In the genomic region with DNA sequence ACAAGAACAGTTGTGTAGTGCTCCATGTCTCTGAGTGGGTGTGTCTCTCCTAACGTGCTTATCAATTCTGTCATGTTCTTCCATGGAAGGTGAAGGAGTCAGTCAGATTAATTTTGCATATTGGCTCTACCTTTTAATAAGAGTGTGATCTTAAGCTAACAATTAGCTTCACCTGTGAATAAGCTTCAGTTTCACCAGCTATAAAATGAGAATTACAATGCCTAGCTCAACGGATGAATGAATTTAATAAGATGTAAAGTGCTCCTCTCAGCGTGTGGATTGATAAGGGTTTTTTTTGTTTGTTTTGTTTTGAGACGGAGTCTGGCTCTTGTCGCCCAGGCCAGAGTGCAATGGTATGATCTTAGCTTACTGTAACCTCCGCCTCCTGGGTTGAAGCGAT, we compare ENCODE assay signal across 1 cellular context.
TF ChIP-seq lines count a peak whose summit lies in the region.

No MANE protein-coding gene starts in this region.

TF ChIP-seq in HEK293, 187 proteins besides CTCF, POLR2A, EP300 and RAD21 (continued from another document):
- TF ChIP-seq, protein P1, sequence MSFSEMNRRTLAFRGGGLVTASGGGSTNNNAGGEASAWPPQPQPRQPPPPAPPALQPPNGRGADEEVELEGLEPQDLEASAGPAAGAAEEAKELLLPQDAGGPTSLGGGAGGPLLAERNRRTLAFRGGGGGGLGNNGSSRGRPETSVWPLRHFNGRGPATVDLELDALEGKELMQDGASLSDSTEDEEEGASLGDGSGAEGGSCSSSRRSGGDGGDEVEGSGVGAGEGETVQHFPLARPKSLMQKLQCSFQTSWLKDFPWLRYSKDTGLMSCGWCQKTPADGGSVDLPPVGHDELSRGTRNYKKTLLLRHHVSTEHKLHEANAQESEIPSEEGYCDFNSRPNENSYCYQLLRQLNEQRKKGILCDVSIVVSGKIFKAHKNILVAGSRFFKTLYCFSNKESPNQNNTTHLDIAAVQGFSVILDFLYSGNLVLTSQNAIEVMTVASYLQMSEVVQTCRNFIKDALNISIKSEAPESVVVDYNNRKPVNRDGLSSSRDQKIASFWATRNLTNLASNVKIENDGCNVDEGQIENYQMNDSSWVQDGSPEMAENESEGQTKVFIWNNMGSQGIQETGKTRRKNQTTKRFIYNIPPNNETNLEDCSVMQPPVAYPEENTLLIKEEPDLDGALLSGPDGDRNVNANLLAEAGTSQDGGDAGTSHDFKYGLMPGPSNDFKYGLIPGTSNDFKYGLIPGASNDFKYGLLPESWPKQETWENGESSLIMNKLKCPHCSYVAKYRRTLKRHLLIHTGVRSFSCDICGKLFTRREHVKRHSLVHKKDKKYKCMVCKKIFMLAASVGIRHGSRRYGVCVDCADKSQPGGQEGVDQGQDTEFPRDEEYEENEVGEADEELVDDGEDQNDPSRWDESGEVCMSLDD (tag by site-specific recombination; IDR thresholded peaks at IDR 0.05): no peak
- TF ChIP-seq MZF1 (tag by site-specific recombination; IDR thresholded peaks at IDR 0.05; ENCODE audit: borderline replicate concordance) (no peak), ZBTB1 (tag by site-specific recombination; IDR thresholded peaks at IDR 0.05) (no peak), SCRT2 (tag by site-specific recombination; IDR thresholded peaks at IDR 0.05) (no peak), ZNF830 (tag by site-specific recombination; IDR thresholded peaks at IDR 0.05; ENCODE audit: low read depth) (no peak), ZNF843 (tag by site-specific recombination; IDR thresholded peaks at IDR 0.05) (peak; percentile 97), IKZF3 (tag by site-specific recombination; IDR thresholded peaks at IDR 0.05) (peak; percentile 42; the same call in 1 of the 2 replicates), SP2 (tag by site-specific recombination; IDR thresholded peaks at IDR 0.05) (no peak), ZNF23 (tag by site-specific recombination; IDR thresholded peaks at IDR 0.05; ENCODE audit: borderline replicate concordance) (no peak), ZNF48 (tag by site-specific recombination; IDR thresholded peaks at IDR 0.05) (no peak), ZNF514 (tag by site-specific recombination; IDR thresholded peaks at IDR 0.05) (no peak), ZFP3 (tag by site-specific recombination; IDR thresholded peaks at IDR 0.05; ENCODE audit: low read depth) (no peak), ZSCAN23 (tag by site-specific recombination; IDR thresholded peaks at IDR 0.05) (no peak), ZNF404 (tag by site-specific recombination; IDR thresholded peaks at IDR 0.05) (no peak), KLF8 (tag by site-specific recombination; IDR thresholded peaks at IDR 0.05) (peak; percentile 47), ZNF2 (tag by site-specific recombination; IDR thresholded peaks at IDR 0.05) (no peak), BCL11B (tag by site-specific recombination; IDR thresholded peaks at IDR 0.05; ENCODE audit: low read depth) (peak; percentile 70; the same call in 1 of the 2 replicates), ZNF248 (tag by site-specific recombination; IDR thresholded peaks at IDR 0.05) (no peak), ZBTB8A (tag by site-specific recombination; IDR thresholded peaks at IDR 0.05) (peak; percentile 36; the same call in 1 of the 2 replicates), ZNF473 (tag by site-specific recombination; IDR thresholded peaks at IDR 0.05) (no peak), ZNF701 (tag by site-specific recombination; IDR thresholded peaks at IDR 0.05) (no peak), ZNF426 (tag by site-specific recombination; IDR thresholded peaks at IDR 0.05) (no peak), FEZF1 (tag by site-specific recombination; IDR thresholded peaks at IDR 0.05) (peak; percentile 97), ZIC2 (tag by site-specific recombination; IDR thresholded peaks at IDR 0.05) (peak; percentile 86), ZNF626 (tag by site-specific recombination; IDR thresholded peaks at IDR 0.05) (no peak), ZNF175 (tag by site-specific recombination; IDR thresholded peaks at IDR 0.05) (no peak), GLI4 (tag by site-specific recombination; IDR thresholded peaks at IDR 0.05) (no peak), KLF9 (tag by site-specific recombination; IDR thresholded peaks at IDR 0.05; ENCODE audit: low read depth) (peak; percentile 69)
- TF ChIP-seq, protein P2, sequence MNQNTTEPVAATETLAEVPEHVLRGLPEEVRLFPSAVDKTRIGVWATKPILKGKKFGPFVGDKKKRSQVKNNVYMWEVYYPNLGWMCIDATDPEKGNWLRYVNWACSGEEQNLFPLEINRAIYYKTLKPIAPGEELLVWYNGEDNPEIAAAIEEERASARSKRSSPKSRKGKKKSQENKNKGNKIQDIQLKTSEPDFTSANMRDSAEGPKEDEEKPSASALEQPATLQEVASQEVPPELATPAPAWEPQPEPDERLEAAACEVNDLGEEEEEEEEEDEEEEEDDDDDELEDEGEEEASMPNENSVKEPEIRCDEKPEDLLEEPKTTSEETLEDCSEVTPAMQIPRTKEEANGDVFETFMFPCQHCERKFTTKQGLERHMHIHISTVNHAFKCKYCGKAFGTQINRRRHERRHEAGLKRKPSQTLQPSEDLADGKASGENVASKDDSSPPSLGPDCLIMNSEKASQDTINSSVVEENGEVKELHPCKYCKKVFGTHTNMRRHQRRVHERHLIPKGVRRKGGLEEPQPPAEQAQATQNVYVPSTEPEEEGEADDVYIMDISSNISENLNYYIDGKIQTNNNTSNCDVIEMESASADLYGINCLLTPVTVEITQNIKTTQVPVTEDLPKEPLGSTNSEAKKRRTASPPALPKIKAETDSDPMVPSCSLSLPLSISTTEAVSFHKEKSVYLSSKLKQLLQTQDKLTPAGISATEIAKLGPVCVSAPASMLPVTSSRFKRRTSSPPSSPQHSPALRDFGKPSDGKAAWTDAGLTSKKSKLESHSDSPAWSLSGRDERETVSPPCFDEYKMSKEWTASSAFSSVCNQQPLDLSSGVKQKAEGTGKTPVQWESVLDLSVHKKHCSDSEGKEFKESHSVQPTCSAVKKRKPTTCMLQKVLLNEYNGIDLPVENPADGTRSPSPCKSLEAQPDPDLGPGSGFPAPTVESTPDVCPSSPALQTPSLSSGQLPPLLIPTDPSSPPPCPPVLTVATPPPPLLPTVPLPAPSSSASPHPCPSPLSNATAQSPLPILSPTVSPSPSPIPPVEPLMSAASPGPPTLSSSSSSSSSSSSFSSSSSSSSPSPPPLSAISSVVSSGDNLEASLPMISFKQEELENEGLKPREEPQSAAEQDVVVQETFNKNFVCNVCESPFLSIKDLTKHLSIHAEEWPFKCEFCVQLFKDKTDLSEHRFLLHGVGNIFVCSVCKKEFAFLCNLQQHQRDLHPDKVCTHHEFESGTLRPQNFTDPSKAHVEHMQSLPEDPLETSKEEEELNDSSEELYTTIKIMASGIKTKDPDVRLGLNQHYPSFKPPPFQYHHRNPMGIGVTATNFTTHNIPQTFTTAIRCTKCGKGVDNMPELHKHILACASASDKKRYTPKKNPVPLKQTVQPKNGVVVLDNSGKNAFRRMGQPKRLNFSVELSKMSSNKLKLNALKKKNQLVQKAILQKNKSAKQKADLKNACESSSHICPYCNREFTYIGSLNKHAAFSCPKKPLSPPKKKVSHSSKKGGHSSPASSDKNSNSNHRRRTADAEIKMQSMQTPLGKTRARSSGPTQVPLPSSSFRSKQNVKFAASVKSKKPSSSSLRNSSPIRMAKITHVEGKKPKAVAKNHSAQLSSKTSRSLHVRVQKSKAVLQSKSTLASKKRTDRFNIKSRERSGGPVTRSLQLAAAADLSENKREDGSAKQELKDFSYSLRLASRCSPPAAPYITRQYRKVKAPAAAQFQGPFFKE (tag by site-specific recombination; IDR thresholded peaks at IDR 0.05; ENCODE audit: borderline replicate concordance): no peak
- TF ChIP-seq, protein P3, sequence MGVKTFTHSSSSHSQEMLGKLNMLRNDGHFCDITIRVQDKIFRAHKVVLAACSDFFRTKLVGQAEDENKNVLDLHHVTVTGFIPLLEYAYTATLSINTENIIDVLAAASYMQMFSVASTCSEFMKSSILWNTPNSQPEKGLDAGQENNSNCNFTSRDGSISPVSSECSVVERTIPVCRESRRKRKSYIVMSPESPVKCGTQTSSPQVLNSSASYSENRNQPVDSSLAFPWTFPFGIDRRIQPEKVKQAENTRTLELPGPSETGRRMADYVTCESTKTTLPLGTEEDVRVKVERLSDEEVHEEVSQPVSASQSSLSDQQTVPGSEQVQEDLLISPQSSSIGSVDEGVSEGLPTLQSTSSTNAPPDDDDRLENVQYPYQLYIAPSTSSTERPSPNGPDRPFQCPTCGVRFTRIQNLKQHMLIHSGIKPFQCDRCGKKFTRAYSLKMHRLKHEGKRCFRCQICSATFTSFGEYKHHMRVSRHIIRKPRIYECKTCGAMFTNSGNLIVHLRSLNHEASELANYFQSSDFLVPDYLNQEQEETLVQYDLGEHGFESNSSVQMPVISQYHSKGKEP (tag by site-specific recombination; IDR thresholded peaks at IDR 0.05): 0 out of 2 replicates have a peak, but pooled peaks have one; percentile 19
- TF ChIP-seq, protein P4, sequence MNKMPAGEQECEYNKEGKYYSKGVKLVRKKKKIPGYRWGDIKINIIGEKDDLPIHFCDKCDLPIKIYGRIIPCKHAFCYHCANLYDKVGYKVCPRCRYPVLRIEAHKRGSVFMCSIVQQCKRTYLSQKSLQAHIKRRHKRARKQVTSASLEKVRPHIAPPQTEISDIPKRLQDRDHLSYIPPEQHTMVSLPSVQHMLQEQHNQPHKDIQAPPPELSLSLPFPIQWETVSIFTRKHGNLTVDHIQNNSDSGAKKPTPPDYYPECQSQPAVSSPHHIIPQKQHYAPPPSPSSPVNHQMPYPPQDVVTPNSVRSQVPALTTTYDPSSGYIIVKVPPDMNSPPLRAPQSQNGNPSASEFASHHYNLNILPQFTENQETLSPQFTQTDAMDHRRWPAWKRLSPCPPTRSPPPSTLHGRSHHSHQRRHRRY (tag by site-specific recombination; IDR thresholded peaks at IDR 0.05): no peak; the same call in 1 of the 2 replicates
- TF ChIP-seq, protein P5, sequence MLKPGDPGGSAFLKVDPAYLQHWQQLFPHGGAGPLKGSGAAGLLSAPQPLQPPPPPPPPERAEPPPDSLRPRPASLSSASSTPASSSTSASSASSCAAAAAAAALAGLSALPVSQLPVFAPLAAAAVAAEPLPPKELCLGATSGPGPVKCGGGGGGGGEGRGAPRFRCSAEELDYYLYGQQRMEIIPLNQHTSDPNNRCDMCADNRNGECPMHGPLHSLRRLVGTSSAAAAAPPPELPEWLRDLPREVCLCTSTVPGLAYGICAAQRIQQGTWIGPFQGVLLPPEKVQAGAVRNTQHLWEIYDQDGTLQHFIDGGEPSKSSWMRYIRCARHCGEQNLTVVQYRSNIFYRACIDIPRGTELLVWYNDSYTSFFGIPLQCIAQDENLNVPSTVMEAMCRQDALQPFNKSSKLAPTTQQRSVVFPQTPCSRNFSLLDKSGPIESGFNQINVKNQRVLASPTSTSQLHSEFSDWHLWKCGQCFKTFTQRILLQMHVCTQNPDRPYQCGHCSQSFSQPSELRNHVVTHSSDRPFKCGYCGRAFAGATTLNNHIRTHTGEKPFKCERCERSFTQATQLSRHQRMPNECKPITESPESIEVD (tag by site-specific recombination; IDR thresholded peaks at IDR 0.05): peak; percentile 92
- TF ChIP-seq, protein P6, sequence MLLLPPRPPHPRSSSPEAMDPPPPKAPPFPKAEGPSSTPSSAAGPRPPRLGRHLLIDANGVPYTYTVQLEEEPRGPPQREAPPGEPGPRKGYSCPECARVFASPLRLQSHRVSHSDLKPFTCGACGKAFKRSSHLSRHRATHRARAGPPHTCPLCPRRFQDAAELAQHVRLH (tag by site-specific recombination; IDR thresholded peaks at IDR 0.05): peak; percentile 90
- TF ChIP-seq, protein P7, sequence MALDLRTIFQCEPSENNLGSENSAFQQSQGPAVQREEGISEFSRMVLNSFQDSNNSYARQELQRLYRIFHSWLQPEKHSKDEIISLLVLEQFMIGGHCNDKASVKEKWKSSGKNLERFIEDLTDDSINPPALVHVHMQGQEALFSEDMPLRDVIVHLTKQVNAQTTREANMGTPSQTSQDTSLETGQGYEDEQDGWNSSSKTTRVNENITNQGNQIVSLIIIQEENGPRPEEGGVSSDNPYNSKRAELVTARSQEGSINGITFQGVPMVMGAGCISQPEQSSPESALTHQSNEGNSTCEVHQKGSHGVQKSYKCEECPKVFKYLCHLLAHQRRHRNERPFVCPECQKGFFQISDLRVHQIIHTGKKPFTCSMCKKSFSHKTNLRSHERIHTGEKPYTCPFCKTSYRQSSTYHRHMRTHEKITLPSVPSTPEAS (tag by site-specific recombination; IDR thresholded peaks at IDR 0.05): no peak
- TF ChIP-seq, protein P8, sequence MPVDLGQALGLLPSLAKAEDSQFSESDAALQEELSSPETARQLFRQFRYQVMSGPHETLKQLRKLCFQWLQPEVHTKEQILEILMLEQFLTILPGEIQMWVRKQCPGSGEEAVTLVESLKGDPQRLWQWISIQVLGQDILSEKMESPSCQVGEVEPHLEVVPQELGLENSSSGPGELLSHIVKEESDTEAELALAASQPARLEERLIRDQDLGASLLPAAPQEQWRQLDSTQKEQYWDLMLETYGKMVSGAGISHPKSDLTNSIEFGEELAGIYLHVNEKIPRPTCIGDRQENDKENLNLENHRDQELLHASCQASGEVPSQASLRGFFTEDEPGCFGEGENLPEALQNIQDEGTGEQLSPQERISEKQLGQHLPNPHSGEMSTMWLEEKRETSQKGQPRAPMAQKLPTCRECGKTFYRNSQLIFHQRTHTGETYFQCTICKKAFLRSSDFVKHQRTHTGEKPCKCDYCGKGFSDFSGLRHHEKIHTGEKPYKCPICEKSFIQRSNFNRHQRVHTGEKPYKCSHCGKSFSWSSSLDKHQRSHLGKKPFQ (tag by site-specific recombination; IDR thresholded peaks at IDR 0.05): peak; percentile 92
- TF ChIP-seq, protein P9, sequence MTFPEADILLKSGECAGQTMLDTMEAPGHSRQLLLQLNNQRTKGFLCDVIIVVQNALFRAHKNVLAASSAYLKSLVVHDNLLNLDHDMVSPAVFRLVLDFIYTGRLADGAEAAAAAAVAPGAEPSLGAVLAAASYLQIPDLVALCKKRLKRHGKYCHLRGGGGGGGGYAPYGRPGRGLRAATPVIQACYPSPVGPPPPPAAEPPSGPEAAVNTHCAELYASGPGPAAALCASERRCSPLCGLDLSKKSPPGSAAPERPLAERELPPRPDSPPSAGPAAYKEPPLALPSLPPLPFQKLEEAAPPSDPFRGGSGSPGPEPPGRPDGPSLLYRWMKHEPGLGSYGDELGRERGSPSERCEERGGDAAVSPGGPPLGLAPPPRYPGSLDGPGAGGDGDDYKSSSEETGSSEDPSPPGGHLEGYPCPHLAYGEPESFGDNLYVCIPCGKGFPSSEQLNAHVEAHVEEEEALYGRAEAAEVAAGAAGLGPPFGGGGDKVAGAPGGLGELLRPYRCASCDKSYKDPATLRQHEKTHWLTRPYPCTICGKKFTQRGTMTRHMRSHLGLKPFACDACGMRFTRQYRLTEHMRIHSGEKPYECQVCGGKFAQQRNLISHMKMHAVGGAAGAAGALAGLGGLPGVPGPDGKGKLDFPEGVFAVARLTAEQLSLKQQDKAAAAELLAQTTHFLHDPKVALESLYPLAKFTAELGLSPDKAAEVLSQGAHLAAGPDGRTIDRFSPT (tag by site-specific recombination; IDR thresholded peaks at IDR 0.05): no peak
- TF ChIP-seq, protein P10, sequence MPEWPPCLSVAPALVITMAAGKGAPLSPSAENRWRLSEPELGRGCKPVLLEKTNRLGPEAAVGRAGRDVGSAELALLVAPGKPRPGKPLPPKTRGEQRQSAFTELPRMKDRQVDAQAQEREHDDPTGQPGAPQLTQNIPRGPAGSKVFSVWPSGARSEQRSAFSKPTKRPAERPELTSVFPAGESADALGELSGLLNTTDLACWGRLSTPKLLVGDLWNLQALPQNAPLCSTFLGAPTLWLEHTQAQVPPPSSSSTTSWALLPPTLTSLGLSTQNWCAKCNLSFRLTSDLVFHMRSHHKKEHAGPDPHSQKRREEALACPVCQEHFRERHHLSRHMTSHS (tag by site-specific recombination; IDR thresholded peaks at IDR 0.05): peak; percentile 72; the same call in 1 of the 2 replicates
